Comparison of ENCODE assay signal across 15 cellular contexts in the genomic region with DNA sequence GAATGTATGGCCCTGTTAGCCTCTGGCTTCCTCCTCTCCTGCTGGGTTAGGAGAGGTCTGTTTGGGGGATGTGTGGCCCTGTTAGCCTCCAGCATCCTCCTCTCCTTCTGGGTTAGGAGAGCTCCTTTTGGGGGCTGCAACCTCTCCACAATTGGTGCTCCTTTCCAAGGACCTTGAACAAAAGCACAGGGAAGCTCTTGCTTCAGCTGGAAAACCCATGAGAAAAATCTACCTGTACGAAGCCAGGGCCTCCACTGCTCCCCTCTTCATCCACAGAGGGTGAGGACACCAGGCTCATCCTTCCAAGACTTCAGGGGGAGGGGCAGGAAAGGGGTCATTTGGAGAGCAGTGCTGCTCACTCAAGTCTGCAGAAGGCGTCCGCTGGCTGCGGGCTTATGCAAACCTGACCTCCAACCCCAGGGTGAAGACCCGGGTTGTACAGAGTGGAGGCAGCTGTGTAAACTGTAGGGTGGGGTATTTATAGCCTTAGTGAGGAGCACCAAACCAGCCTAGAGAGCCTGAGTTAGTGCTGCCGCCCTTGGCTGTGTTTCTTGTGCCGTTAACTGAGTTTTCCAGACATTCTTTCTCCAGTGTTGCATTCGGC.
A peak's percentile ranks its signal among the peaks of the same experiment; 100 is the strongest.
DNase-seq lines count a peak whose midpoint lies in the region; TF ChIP-seq lines count a peak whose summit lies in the region.
"Had no signal": no experiment of that assay in that cellular context is flagged by ENCODE, and none has a peak within 500 bp of the region (broad histone marks: within the 10 kb centered on the region; RNA-seq: fewer than 3 reads in every experiment).

No MANE protein-coding gene starts in this region.

- H3K9ac ChIP-seq in colonic mucosa (ENCODE audit: low read depth in 2 of 2, low read length in 2 of 2) (peak overlapping the region in 1 of 2 donors; percentile 43), liver (ENCODE audit: low read depth in 1 of 2, low read length in 2 of 2) (no peak overlapping the region), skeletal muscle tissue (ENCODE audit: low read depth in 1 of 3, low read length in 3 of 3) (peak overlapping the region in 1 of 3 donors; percentile 14), SK-N-SH (no peak overlapping the region)

- H3K4me1 Mint-ChIP-seq in Caco-2 (ENCODE audit: low read depth, unreplicated experiment) = peaks cover 36% of the 10 kb centered on the region

- TF ChIP-seq RAD21 in liver (IDR thresholded peaks at IDR 0.05) = peak; percentile 5 to 11
- TF ChIP-seq RAD21 in SK-N-SH (IDR thresholded peaks at IDR 0.05; ENCODE audit: low read length) = no peak

- H3F3A ChIP-seq in SK-N-SH (replicated peaks; ENCODE audit: insufficient read depth) = no peaks in the 10 kb centered on the region

- peaks cover 57% of the 10 kb centered on the region for H3K4me1 ChIP-seq in Caco-2
- peaks cover 4% of the 10 kb centered on the region for H3K4me1 ChIP-seq in colonic mucosa
- H3K4me1 ChIP-seq in liver (ENCODE audit: control insufficient read depth in 4 of 4, insufficient read depth in 4 of 4, low read length in 3 of 4) = no peaks in the 10 kb centered on the region
- peaks cover 19 to 30% (median 22%) of the 10 kb centered on the region in 3 donors for H3K4me1 ChIP-seq in skeletal muscle tissue (ENCODE audit: control insufficient read depth in 3 of 3, insufficient read depth in 3 of 3, low read length in 3 of 3)
- H3K4me1 ChIP-seq in SK-N-SH (ENCODE audit: control insufficient read depth in 1 of 2, insufficient read depth in 2 of 2, low read depth in 1 of 2, low read length in 1 of 2) = no peaks in the 10 kb centered on the region; a peak in 1 of 4 replicates

- H3K27me3 Mint-ChIP-seq in Caco-2 (ENCODE audit: insufficient read depth, unreplicated experiment) = no peaks in the 10 kb centered on the region

- no peaks in the 10 kb centered on the region for H3K9me2 ChIP-seq in SK-N-SH

- WGBS in liver = 40% methylated on average over 8 of the region's 8 CpGs
- 25% methylated on average over 6 of the region's 8 CpGs for whole genome bisulfite sequencing in SK-N-SH (ENCODE audit: low lambda C conversion rate)

- BruUV-seq in Caco-2 (replicated peaks; lab: Mats Ljungman, UMichigan) = no TSS peak

- DNase-seq in Caco-2 (peak; percentile 52 to 81), colonic mucosa (peak; percentile 66), SK-N-SH (no peak), foreskin melanocyte (no peak), AML-193 (lab: John Stamatoyannopoulos, UW) (no peak)
- DNase-seq in stimulated activated CD4-positive, alpha-beta T cell treated with anti-CD3 and anti-CD28 coated beads, Interleukin-1b, Interleukin-23, amount 100 ng/mL, for 48 hours = no peak
- DNase-seq: activated CD8-positive, alpha-beta T cell treated with anti-CD3 and anti-CD28 coated beads, Interleukin-2, amount 10 ng/mL, durations not matched to agents 7 days and 5 days; amniotic stem cell; H7; NCI-H187 treated with DMSO at 0.1 percent for 48 hours; NCI-H526 treated with DMSO at 0.1 percent for 48 hours; stimulated activated CD4-positive, alpha-beta T cell treated with anti-CD3 and anti-CD28 coated beads, Interleukin-4, amount 100 ng/mL, for 24 hours had no signal

- H3K4me3 ChIP-seq in Caco-2 (ENCODE audit: low read depth, low read length) = no peak overlapping the region
- H3K4me3 ChIP-seq in colonic mucosa = no peak overlapping the region
- H3K4me3 ChIP-seq in liver (ENCODE audit: low read depth in 1 of 3, low read length in 3 of 3) = no peak overlapping the region
- H3K4me3 ChIP-seq in skeletal muscle tissue (ENCODE audit: low read length in 3 of 3) = no peak overlapping the region
- no peak overlapping the region for H3K4me3 ChIP-seq in SK-N-SH (ENCODE audit: low read depth in 2 of 2, low read length in 1 of 2)

- H3K9me3 ChIP-seq in Caco-2 = no peaks in the 10 kb centered on the region
- H3K9me3 ChIP-seq in colonic mucosa = no peaks in the 10 kb centered on the region
- H3K9me3 ChIP-seq in liver (ENCODE audit: control insufficient read depth in 4 of 4, low read length in 3 of 4) = no peaks in the 10 kb centered on the region
- no peaks in the 10 kb centered on the region for H3K9me3 ChIP-seq in skeletal muscle tissue (ENCODE audit: control insufficient read depth in 3 of 3, low read length in 3 of 3)
- no peaks in the 10 kb centered on the region for H3K9me3 ChIP-seq in SK-N-SH

- CTCF ChIA-PET in Caco-2 (lab: Charles Lee) = interaction anchor here (1.3 kb wide), 1 partner anchor 12 kb away, joined by 3 read pairs; no protein-coding TSS in a partner anchor
- CTCF ChIA-PET in SK-N-SH (lab: Yijun Ruan, JAX) = interaction anchor here (1.2 to 1.5 kb wide), 2 partner anchors 15 to 69 kb away, joined by 3 read pairs; no protein-coding TSS in a partner anchor

- no peak overlapping the region for H2AFZ ChIP-seq in SK-N-SH (ENCODE audit: low read depth)

- H3K36me3 ChIP-seq in Caco-2 (ENCODE audit: control insufficient read depth, insufficient read depth, low read length) (no peaks in the 10 kb centered on the region), colonic mucosa (no peaks in the 10 kb centered on the region), liver (ENCODE audit: control insufficient read depth in 4 of 4, insufficient read depth in 3 of 4, low read depth in 1 of 4, low read length in 3 of 4) (no peaks in the 10 kb centered on the region), skeletal muscle tissue (ENCODE audit: control insufficient read depth in 3 of 3, insufficient read depth in 3 of 3, low read length in 3 of 3) (no peaks in the 10 kb centered on the region), SK-N-SH (replicated peaks in 1 of 2; ENCODE audit: control insufficient read depth in 1 of 2, insufficient read depth in 2 of 2, low read length in 1 of 2) (no peaks in the 10 kb centered on the region)

- POLR2A ChIA-PET in Caco-2 (lab: Charles Lee) (no interaction called here), SK-N-SH (lab: Yijun Ruan, JAX) (no interaction called here)

- no peak for TF ChIP-seq EP300 in SK-N-SH (IDR thresholded peaks at IDR 0.05; ENCODE audit: borderline replicate concordance in 1 of 2, low read depth in 1 of 2, low read length in 1 of 2)

- no peaks in the 10 kb centered on the region for H4K20me1 ChIP-seq in SK-N-SH (ENCODE audit: insufficient read depth)

- H3K27me3 ChIP-seq in Caco-2 (replicated peaks; ENCODE audit: control insufficient read depth, insufficient read depth, low read length) (no peaks in the 10 kb centered on the region), colonic mucosa (no peaks in the 10 kb centered on the region), liver (ENCODE audit: control insufficient read depth in 4 of 4, insufficient read depth in 4 of 4, low read length in 3 of 4) (peaks cover 0 to 3% (median 1%) of the 10 kb centered on the region in 4 donors), skeletal muscle tissue (ENCODE audit: control insufficient read depth in 3 of 3, insufficient read depth in 3 of 3, low read length in 3 of 3) (no peaks in the 10 kb centered on the region), SK-N-SH (ENCODE audit: insufficient read depth) (peaks cover 19% of the 10 kb centered on the region; the same call in 1 of the 2 replicates)

- peaks cover 6% of the 10 kb centered on the region for H3K9me3 Mint-ChIP-seq in Caco-2 (ENCODE audit: unreplicated experiment)
- H3K9me3 Mint-ChIP-seq: type B pancreatic cell had no signal

- no peak for TF ChIP-seq CTCF in Caco-2 (IDR thresholded peaks at IDR 0.05; ENCODE audit: insufficient read depth in 1 of 2, low read depth in 1 of 2, low read length in 1 of 2, severe bottlenecking in 1 of 2, unreplicated experiment in 1 of 2)
- TF ChIP-seq CTCF in colonic mucosa (IDR thresholded peaks at IDR 0.05) = no peak
- no peak for TF ChIP-seq CTCF in liver (IDR thresholded peaks at IDR 0.05; ENCODE audit: low read depth, low read length, missing input control)
- TF ChIP-seq CTCF in SK-N-SH (IDR thresholded peaks at IDR 0.05) = no peak

- no peak overlapping the region for H3K4me2 ChIP-seq in SK-N-SH

- H3K27ac ChIP-seq in colonic mucosa (peak overlapping the region; percentile 40), liver (ENCODE audit: low read depth in 1 of 2, low read length in 2 of 2) (no peak overlapping the region), skeletal muscle tissue (ENCODE audit: low read depth, low read length) (peak overlapping the region; percentile 75), SK-N-SH (ENCODE audit: low read depth in 2 of 2, low read length in 1 of 2) (no peak overlapping the region)

- intact Hi-C loops in Caco-2 (cut with micrococcal nuclease; ENCODE audit: unreplicated experiment) = loop anchor here (1.0 to 2.0 kb wide), 2 partner anchors 9 to 22 kb away; no protein-coding TSS in a partner anchor
- intact Hi-C loops in colonic mucosa (cut with DNase I) = no loop called here

- H3K27ac Mint-ChIP-seq in Caco-2 (ENCODE audit: unreplicated experiment) = peak overlapping the region; percentile 90
- H3K27ac Mint-ChIP-seq: activated CD8-positive, alpha-beta T cell treated with anti-CD3 and anti-CD28 coated beads, Interleukin-2, amount 10 ng/mL, durations not matched to agents 7 days and 5 days; type B pancreatic cell had no signal

- peak overlapping the region; percentile 61 for H3K4me3 Mint-ChIP-seq in Caco-2 (ENCODE audit: unreplicated experiment)
- H3K4me3 Mint-ChIP-seq: activated CD8-positive, alpha-beta T cell treated with anti-CD3 and anti-CD28 coated beads, Interleukin-2, amount 10 ng/mL, durations not matched to agents 7 days and 5 days had no signal

- no peaks in the 10 kb centered on the region for H3K36me3 Mint-ChIP-seq in Caco-2 (ENCODE audit: insufficient read depth, unreplicated experiment)
- H3K36me3 Mint-ChIP-seq: type B pancreatic cell had no signal

- H3K79me2 ChIP-seq in SK-N-SH (ENCODE audit: insufficient read depth) = no peaks in the 10 kb centered on the region

TF ChIP-seq in liver, 16 proteins besides CTCF, POLR2A, EP300 and RAD21:
- TF ChIP-seq RXRA (IDR thresholded peaks at IDR 0.05) = peak; percentile 54 to 64
- TF ChIP-seq SP1 (IDR thresholded peaks at IDR 0.05) = peak; percentile 30
- TF ChIP-seq NR2F2 (IDR thresholded peaks at IDR 0.05) = peak; percentile 98
- TF ChIP-seq, protein P1, sequence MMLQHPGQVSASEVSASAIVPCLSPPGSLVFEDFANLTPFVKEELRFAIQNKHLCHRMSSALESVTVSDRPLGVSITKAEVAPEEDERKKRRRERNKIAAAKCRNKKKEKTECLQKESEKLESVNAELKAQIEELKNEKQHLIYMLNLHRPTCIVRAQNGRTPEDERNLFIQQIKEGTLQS (IDR thresholded peaks at IDR 0.05) = no peak
- no peak for TF ChIP-seq JUND (IDR thresholded peaks at IDR 0.05)

TF ChIP-seq in SK-N-SH, 30 proteins besides CTCF, POLR2A, EP300 and RAD21 (continues in another document):
- no peak for TF ChIP-seq RFX5 (IDR thresholded peaks at IDR 0.05; ENCODE audit: low read length)
- no peak for TF ChIP-seq NRF1 (IDR thresholded peaks at IDR 0.05; ENCODE audit: low read depth, low read length)
- TF ChIP-seq, protein P2, sequence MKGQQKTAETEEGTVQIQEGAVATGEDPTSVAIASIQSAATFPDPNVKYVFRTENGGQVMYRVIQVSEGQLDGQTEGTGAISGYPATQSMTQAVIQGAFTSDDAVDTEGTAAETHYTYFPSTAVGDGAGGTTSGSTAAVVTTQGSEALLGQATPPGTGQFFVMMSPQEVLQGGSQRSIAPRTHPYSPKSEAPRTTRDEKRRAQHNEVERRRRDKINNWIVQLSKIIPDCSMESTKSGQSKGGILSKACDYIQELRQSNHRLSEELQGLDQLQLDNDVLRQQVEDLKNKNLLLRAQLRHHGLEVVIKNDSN (IDR thresholded peaks at IDR 0.05; ENCODE audit: borderline replicate concordance, low read depth) = no peak

Comparison
In these comparisons a context has a peak if more than half of its experiments do, and no peak if none do; other contexts are left out.
1. DNase-seq: peak in Caco-2 (2 of 2) and colonic mucosa (single experiment); none in SK-N-SH (single experiment), foreskin melanocyte (single experiment), stimulated activated CD4-positive, alpha-beta T cell treated with anti-CD3 and anti-CD28 coated beads, Interleukin-1b, Interleukin-23, amount 100 ng/mL, for 48 hours (single experiment) and AML-193 (0 of 2).
2. H3K27ac ChIP-seq: peak in colonic mucosa (single experiment) and skeletal muscle tissue (single experiment); none in liver (0 of 2) and SK-N-SH (0 of 2).